In the genomic region with DNA sequence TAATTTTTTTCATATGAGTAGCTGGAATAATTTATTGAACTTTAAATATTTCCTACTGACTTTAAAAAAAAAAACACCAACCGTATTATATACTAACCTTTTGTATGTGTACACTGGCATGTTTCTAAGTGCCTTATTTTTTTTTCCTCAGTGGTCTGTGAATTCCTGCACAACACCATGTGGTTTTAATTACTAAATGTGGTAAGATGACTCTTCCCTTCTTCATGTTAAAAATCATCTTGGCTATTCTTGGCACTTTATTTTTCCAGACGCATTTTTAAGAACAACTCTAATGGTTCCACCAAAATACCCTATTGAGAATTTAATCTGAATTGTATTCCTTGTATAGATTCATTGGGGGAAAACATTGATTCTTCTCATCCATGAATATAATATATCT, we compare ENCODE assay signal across 1 cellular context.
TF ChIP-seq lines count a peak whose summit lies in the region.

No MANE protein-coding gene starts in this region.

TF ChIP-seq in IMR-90, 13 proteins besides CTCF, POLR2A, EP300 and RAD21 (continued from another document):
- no peak for TF ChIP-seq MAZ (IDR thresholded peaks at IDR 0.05; ENCODE audit: borderline replicate concordance, low read depth, low read length)
